In genomic region chr6:138008791-138009190, GRCh38 we compare ENCODE assay signal across 28 cellular contexts.
"Had no signal": no experiment of that assay in that cellular context is flagged by ENCODE, and none has a peak within 500 bp of the region (broad histone marks: within the 10 kb centered on the region; RNA-seq: fewer than 3 reads in every experiment).

No MANE protein-coding gene starts in this region.

- H3K4me3 ChIP-seq: dorsolateral prefrontal cortex, esophagus muscularis mucosa, gastroesophageal sphincter, heart left ventricle, hepatocyte, lung, ovary, psoas muscle, sigmoid colon, testis, tibial artery had no signal

- H3K27me3 ChIP-seq: esophagus muscularis mucosa, foreskin keratinocyte, gastroesophageal sphincter, heart left ventricle, hepatocyte, ovary, sigmoid colon, testis had no signal

- H3K27me3 Mint-ChIP-seq: naive thymus-derived CD8-positive, alpha-beta T cell; type B pancreatic cell had no signal

- H3K9me3 Mint-ChIP-seq: memory B cell; naive thymus-derived CD8-positive, alpha-beta T cell; nephron progenitor cell; stimulated activated effector memory CD8-positive, alpha-beta T cell treated with anti-CD3 and anti-CD28 coated beads, Interleukin-12 subunit alpha, Interleukin-12 subunit beta, amount 100 ng/mL, for 72 hours; type B pancreatic cell had no signal

- ATAC-seq: foreskin keratinocyte; gastroesophageal sphincter; heart left ventricle; left lobe of liver; naive thymus-derived CD8-positive, alpha-beta T cell; psoas muscle; right cardiac atrium; stimulated activated effector memory CD8-positive, alpha-beta T cell treated with anti-CD3 and anti-CD28 coated beads, Interleukin-12 subunit alpha, Interleukin-12 subunit beta, amount 100 ng/mL, for 72 hours; stimulated activated naive CD8-positive, alpha-beta T cell treated with anti-CD3 and anti-CD28 coated beads, Interleukin-15, Interleukin-2, amounts not matched to agents 100 U/mL and 50 U/mL, for 24 hours had no signal

- H3K27ac Mint-ChIP-seq: memory B cell; naive thymus-derived CD8-positive, alpha-beta T cell; nephron progenitor cell; stimulated activated effector memory CD8-positive, alpha-beta T cell treated with anti-CD3 and anti-CD28 coated beads, Interleukin-12 subunit alpha, Interleukin-12 subunit beta, amount 100 ng/mL, for 72 hours; type B pancreatic cell had no signal

- H3K4me3 Mint-ChIP-seq: memory B cell; naive thymus-derived CD8-positive, alpha-beta T cell; nephron progenitor cell; stimulated activated effector memory CD8-positive, alpha-beta T cell treated with anti-CD3 and anti-CD28 coated beads, Interleukin-12 subunit alpha, Interleukin-12 subunit beta, amount 100 ng/mL, for 72 hours; type B pancreatic cell had no signal

- H3K4me1 ChIP-seq: gastroesophageal sphincter, heart left ventricle, psoas muscle, sigmoid colon, tibial artery had no signal

- H3K36me3 Mint-ChIP-seq: memory B cell; naive thymus-derived CD8-positive, alpha-beta T cell; stimulated activated effector memory CD8-positive, alpha-beta T cell treated with anti-CD3 and anti-CD28 coated beads, Interleukin-12 subunit alpha, Interleukin-12 subunit beta, amount 100 ng/mL, for 72 hours; type B pancreatic cell had no signal

- H3K36me3 ChIP-seq: esophagus muscularis mucosa, gastroesophageal sphincter, heart left ventricle, ovary, sigmoid colon, tibial artery had no signal

- H3K4me1 Mint-ChIP-seq: memory B cell had no signal

- H3K9me3 ChIP-seq: esophagus muscularis mucosa, gastroesophageal sphincter, heart left ventricle, ovary, psoas muscle, sigmoid colon, testis, tibial artery had no signal

- DNase-seq: dorsolateral prefrontal cortex; effector CD4-positive, alpha-beta T cell; foreskin keratinocyte; heart left ventricle; kidney; midbrain; naive thymus-derived CD8-positive, alpha-beta T cell; nephron progenitor cell; occipital lobe; ovary; posterior cingulate gyrus; psoas muscle; right cardiac atrium; sigmoid colon; stimulated activated CD4-positive, alpha-beta T cell treated with anti-CD3 and anti-CD28 coated beads, Interleukin-2, amount 100 ng/mL, for 24 hours; stimulated activated CD4-positive, alpha-beta T cell treated with anti-CD3 and anti-CD28 coated beads, Interleukin-4, amount 100 ng/mL, for 24 hours; stimulated activated naive CD8-positive, alpha-beta T cell treated with anti-CD3 and anti-CD28 coated beads, Interleukin-15, Interleukin-2, amounts not matched to agents 100 U/mL and 50 U/mL, for 24 hours; substantia nigra; testis; tibial artery had no signal
